In genomic region chr16:89994389-89994720, GRCh38 we compare ENCODE assay signal across 9 cellular contexts. TPM values are rescaled to one million over a fixed set of nuclear protein-coding genes. Genes with fewer than 3 reads are reported as not detected.
DNase-seq lines count a peak whose midpoint lies in the region; ATAC-seq and TF ChIP-seq lines count a peak whose summit lies in the region.
"Had no signal": no experiment of that assay in that cellular context is flagged by ENCODE, and none has a peak within 500 bp of the region (broad histone marks: within the 10 kb centered on the region; RNA-seq: fewer than 3 reads in every experiment).

No MANE protein-coding gene starts in this region.

- TF ChIP-seq EP300 in esophagus muscularis mucosa (IDR thresholded peaks at IDR 0.05): no peak

- CTCF ChIA-PET in Calu3 (lab: Charles Lee): no interaction called here

- no peaks in the 10 kb centered on the region for H3K27me3 Mint-ChIP-seq in Calu3 (ENCODE audit: unreplicated experiment)
- no peaks in the 10 kb centered on the region for H3K27me3 Mint-ChIP-seq in T-helper 17 cell

- H3K36me3 Mint-ChIP-seq in Calu3 (ENCODE audit: insufficient read depth, unreplicated experiment) (peaks cover 86% of the 10 kb centered on the region), T-helper 17 cell (ENCODE audit: low read depth) (no peaks in the 10 kb centered on the region)

- intact Hi-C loops in Calu3 (cut with micrococcal nuclease; ENCODE audit: unreplicated experiment) (no loop called here), esophagus muscularis mucosa (cut with DNase I) (no loop called here), spleen (cut with DNase I; ENCODE audit: low total_unique reads) (no loop called here)

- H3K27me3 ChIP-seq in esophagus muscularis mucosa: no peaks in the 10 kb centered on the region
- H3K27me3 ChIP-seq in parathyroid adenoma (ENCODE audit: control insufficient read depth, insufficient read depth, low read length): no peaks in the 10 kb centered on the region
- no peaks in the 10 kb centered on the region for H3K27me3 ChIP-seq in spleen (replicated peaks in 1 of 7)

- H2AFZ ChIP-seq in parathyroid adenoma: no peak overlapping the region

- H3K4me2 ChIP-seq in parathyroid adenoma (ENCODE audit: low read length): no peak overlapping the region

- H3K36me3 ChIP-seq in esophagus muscularis mucosa (peaks cover 5 to 76% (median 66%) of the 10 kb centered on the region in 4 donors), parathyroid adenoma (ENCODE audit: control insufficient read depth, insufficient read depth, low read length) (no peaks in the 10 kb centered on the region), spleen (peaks cover 0 to 98% (median 41%) of the 10 kb centered on the region in 6 donors)

- WGBS in esophagus muscularis mucosa: 82% methylated on average over 7 of the region's 7 CpGs
- WGBS in spleen, 5 donors: 92 to 97% (median 95%) methylated on average over 7 of the region's 7 CpGs

- DNase-seq in Calu3: no peak
- no peak for DNase-seq in T-helper 17 cell
- no peak for DNase-seq in esophagus muscularis mucosa (ENCODE audit: extremely low spot score)
- no peak for DNase-seq in spleen
- DNase-seq in cerebellar cortex (ENCODE audit: low spot score): no peak
- DNase-seq in cerebellar nuclear complex (lab: John Stamatoyannopoulos, UW): no peak
- DNase-seq: right cardiac atrium had no signal

- H3K4me1 Mint-ChIP-seq in Calu3 (ENCODE audit: low read depth, unreplicated experiment): no peaks in the 10 kb centered on the region
- no peaks in the 10 kb centered on the region for H3K4me1 Mint-ChIP-seq in T-helper 17 cell

- H3K9ac ChIP-seq in parathyroid adenoma: no peak overlapping the region

- no peak overlapping the region for H3K4me3 Mint-ChIP-seq in Calu3 (ENCODE audit: low read depth, unreplicated experiment)
- peak overlapping the region; percentile 71 for H3K4me3 Mint-ChIP-seq in T-helper 17 cell

- TF ChIP-seq POLR2A in esophagus muscularis mucosa (IDR thresholded peaks at IDR 0.05; ENCODE audit: low read depth) (no peak), spleen (IDR thresholded peaks at IDR 0.05) (no peak)

- TF ChIP-seq CTCF in Calu3 (IDR thresholded peaks at IDR 0.05; ENCODE audit: unreplicated experiment) (no peak), esophagus muscularis mucosa (IDR thresholded peaks at IDR 0.05) (no peak), parathyroid adenoma (IDR thresholded peaks at IDR 0.05) (no peak), spleen (IDR thresholded peaks at IDR 0.05 in 8 of 11, conservative IDR thresholded peaks at IDR 0.05 in 3 of 11) (no peak)

- no peak overlapping the region for H3K4me3 ChIP-seq in esophagus muscularis mucosa
- H3K4me3 ChIP-seq in parathyroid adenoma (ENCODE audit: low read depth, low read length): peak overlapping the region; percentile 24
- no peak overlapping the region for H3K4me3 ChIP-seq in spleen

- H3K27ac Mint-ChIP-seq in Calu3 (ENCODE audit: unreplicated experiment): peak overlapping the region; percentile 91
- H3K27ac Mint-ChIP-seq in T-helper 17 cell: peak overlapping the region; percentile 79

- peaks cover 2% of the 10 kb centered on the region for H3K9me3 Mint-ChIP-seq in Calu3 (ENCODE audit: low read depth, unreplicated experiment)

- H3K4me1 ChIP-seq in esophagus muscularis mucosa: peaks cover 0 to 8% (median 6%) of the 10 kb centered on the region in 4 donors
- peaks cover 4% of the 10 kb centered on the region for H3K4me1 ChIP-seq in parathyroid adenoma
- no peaks in the 10 kb centered on the region for H3K4me1 ChIP-seq in spleen

- no peaks in the 10 kb centered on the region for H3K79me2 ChIP-seq in parathyroid adenoma

- ATAC-seq in T-helper 17 cell (no peak), HG03432 (IDR thresholded peaks at IDR 0.05; ENCODE audit: unreplicated experiment) (no peak)

- no TSS peak for BruUV-seq in Calu3 (replicated peaks; lab: Mats Ljungman, UMichigan)

- H3K27ac ChIP-seq in esophagus muscularis mucosa (replicated peaks in 1 of 4): peak overlapping the region; percentile 77 to 88 (median 82)
- H3K27ac ChIP-seq in parathyroid adenoma: peak overlapping the region; percentile 87
- peak overlapping the region in 3 of 8 donors; percentile 61 to 84 (median 75) for H3K27ac ChIP-seq in spleen

- H3K9me3 ChIP-seq in T-helper 17 cell (ENCODE audit: control insufficient read depth, low read length, poor library complexity, severe bottlenecking) (peaks cover 3% of the 10 kb centered on the region), esophagus muscularis mucosa (no peaks in the 10 kb centered on the region), parathyroid adenoma (ENCODE audit: control insufficient read depth, low read length) (no peaks in the 10 kb centered on the region), spleen (peaks cover 0 to 14% (median 0%) of the 10 kb centered on the region in 8 donors)

RNA-seq across cellular contexts. Expression of gene DBNDD1, which starts 24.9 kb away (rescaled TPM):
- total RNA-seq in Calu3 (2022): 38.5 and 39.9 TPM in 2 replicates
- total RNA-seq in T-helper 17 cell: under 1 TPM; 0.47 to 0.92 TPM
- total RNA-seq in esophagus muscularis mucosa: 10 to 100 TPM in 1 of 4 donors, 1 to 10 TPM in 3; 2.1 to 14.3 (median 5.1) TPM
- total RNA-seq in spleen: 1 to 10 TPM in 6 of 7 donors, under 1 TPM in 1; 0.66 to 3.7 (median 1.8) TPM
- 1 to 10 TPM in 2 of 3 donors, under 1 TPM in 1; 0.87 to 1.9 (median 1.6) TPM for polyA plus RNA-seq in spleen

RNA-seq across cellular contexts. Expression of gene DEF8, which starts 45.8 kb away (rescaled TPM):
- 67.0 and 70.1 TPM in 2 replicates for total RNA-seq in Calu3 (2022)
- 10 to 100 TPM; 32.5 to 38.3 TPM for total RNA-seq in T-helper 17 cell
- total RNA-seq in esophagus muscularis mucosa: 100 to 1,000 TPM in 2 of 4 donors, 10 to 100 TPM in 2; 86.8 to 112 (median 99.4) TPM
- 100 to 1,000 TPM in 1 of 7 donors, 10 to 100 TPM in 6; 55.3 to 104 (median 72.4) TPM for total RNA-seq in spleen
- polyA plus RNA-seq in spleen: 10 to 100 TPM; 25.7 to 38.0 (median 33.8) TPM
